Comparison of ENCODE assay signal across 1 cellular context in genomic region chr12:124837249-124837897, GRCh38.
TF ChIP-seq lines count a peak whose summit lies in the region.

No MANE protein-coding gene starts in this region.

TF ChIP-seq in GM23338, 12 proteins besides CTCF, POLR2A, EP300 and RAD21 (continued from another document):
- TF ChIP-seq REST (IDR thresholded peaks at IDR 0.05; ENCODE audit: unreplicated experiment) (no peak), EZH2 (IDR thresholded peaks at IDR 0.05; ENCODE audit: low read depth, unreplicated experiment) (no peak), STAT1 (IDR thresholded peaks at IDR 0.05; ENCODE audit: unreplicated experiment) (no peak), EZH2phosphoT487 (IDR thresholded peaks at IDR 0.05; ENCODE audit: unreplicated experiment) (no peak), ZNF462 (CRISPR knock-in tag; IDR thresholded peaks at IDR 0.05) (no peak), ETS1 (IDR thresholded peaks at IDR 0.05) (no peak), NANOG (IDR thresholded peaks at IDR 0.05; ENCODE audit: borderline replicate concordance) (no peak), JUNB (IDR thresholded peaks at IDR 0.05; ENCODE audit: unreplicated experiment) (no peak)
